In genomic region chr10:13346280-13346819, GRCh38 we compare ENCODE assay signal across 8 cellular contexts. TPM values are rescaled to one million over a fixed set of nuclear protein-coding genes. Genes with fewer than 3 reads are reported as not detected.
DNase-seq lines count a peak whose midpoint lies in the region; ATAC-seq and TF ChIP-seq lines count a peak whose summit lies in the region.

No MANE protein-coding gene starts in this region.

- ATAC-seq in heart left ventricle (no peak), Right ventricle myocardium superior (ENCODE audit: poor library complexity) (no peak), HG03520 (IDR thresholded peaks at IDR 0.05; ENCODE audit: unreplicated experiment) (no peak)
- no peak for ATAC-seq in activated T-helper 17 cell treated with anti-CD3 and anti-CD28 coated beads, Interleukin-2, amount 50 U/mL, for 72 hours (replicated peaks)

- intact Hi-C loops in heart left ventricle (cut with DNase I) (loop anchor here in 7 of 10 donors (2.0 to 5.0 kb wide), 4 partner anchors 44 to 184 kb away; partner anchors contain the start of genes PHYH (in 4 of the 7) and MCM10 (in 1 of the 7)), Right ventricle myocardium superior (cut with DNase I) (loop anchor here (5.0 kb wide), 1 partner anchor 44 kb away; the partner anchor contains the start of gene PHYH)

- no peaks in the 10 kb centered on the region for H3K27me3 Mint-ChIP-seq in activated T-helper 17 cell treated with anti-CD3 and anti-CD28 coated beads, Interleukin-2, amount 50 U/mL, for 72 hours

- H3K4me3 Mint-ChIP-seq in activated T-helper 17 cell treated with anti-CD3 and anti-CD28 coated beads, Interleukin-2, amount 50 U/mL, for 72 hours = peak overlapping the region; percentile 85

- TF ChIP-seq POLR2A in heart left ventricle (IDR thresholded peaks at IDR 0.05) = no peak

- H3K36me3 Mint-ChIP-seq in activated T-helper 17 cell treated with anti-CD3 and anti-CD28 coated beads, Interleukin-2, amount 50 U/mL, for 72 hours (ENCODE audit: low read depth) = peaks cover 26% of the 10 kb centered on the region

- peak overlapping the region; percentile 86 for H3K27ac Mint-ChIP-seq in activated T-helper 17 cell treated with anti-CD3 and anti-CD28 coated beads, Interleukin-2, amount 50 U/mL, for 72 hours

- H3K4me3 ChIP-seq in heart left ventricle = peak overlapping the region; percentile 62 to 92 (median 88)
- H3K4me3 ChIP-seq in iPS DF 6.9 (ENCODE audit: low read length) = peak overlapping the region; percentile 55; the same call in 1 of the 2 replicates
- H3K4me3 ChIP-seq in skeletal muscle tissue (ENCODE audit: low read length in 3 of 3) = peak overlapping the region; percentile 76 to 83 (median 77)

- H3K9ac ChIP-seq in skeletal muscle tissue (ENCODE audit: low read depth in 1 of 3, low read length in 3 of 3) = peak overlapping the region; percentile 81 to 88 (median 84)

- peaks cover 0 to 3% (median 0%) of the 10 kb centered on the region in 9 donors for H3K27me3 ChIP-seq in heart left ventricle
- no peaks in the 10 kb centered on the region for H3K27me3 ChIP-seq in iPS DF 6.9 (ENCODE audit: control insufficient read depth, insufficient read depth, low read length)
- peaks cover 0 to 4% (median 3%) of the 10 kb centered on the region in 3 donors for H3K27me3 ChIP-seq in skeletal muscle tissue (ENCODE audit: control insufficient read depth in 3 of 3, insufficient read depth in 3 of 3, low read length in 3 of 3)

- DNase-seq in heart left ventricle (peak in 2 of 5 donors; percentile 18 to 34), Right ventricle myocardium superior (no peak), iPS DF 6.9 (ENCODE audit: low read depth, low spot score) (no peak), NCI-H82 (lab: John Stamatoyannopoulos, UW) (no peak), Ammon's horn (ENCODE audit: low spot score) (no peak)

- H3K36me3 ChIP-seq in heart left ventricle (peaks cover 0 to 8% (median 5%) of the 10 kb centered on the region in 9 donors), iPS DF 6.9 (ENCODE audit: control insufficient read depth, insufficient read depth, low read length) (0 out of 2 replicates have a peak, but pooled peaks cover 3% of the 10 kb centered on the region), skeletal muscle tissue (ENCODE audit: control insufficient read depth in 3 of 3, insufficient read depth in 3 of 3, low read length in 3 of 3) (peaks cover 0 to 4% (median 0%) of the 10 kb centered on the region in 3 donors)

- TF ChIP-seq CTCF in heart left ventricle (IDR thresholded peaks at IDR 0.05) = no peak

- peaks cover 17% of the 10 kb centered on the region for H3K4me1 Mint-ChIP-seq in activated T-helper 17 cell treated with anti-CD3 and anti-CD28 coated beads, Interleukin-2, amount 50 U/mL, for 72 hours

- H3K4me1 ChIP-seq in heart left ventricle = peaks cover 0 to 41% (median 22%) of the 10 kb centered on the region in 12 donors
- H3K4me1 ChIP-seq in iPS DF 6.9 (ENCODE audit: control insufficient read depth, insufficient read depth, low read length) = peaks cover 3% of the 10 kb centered on the region
- peaks cover 12 to 31% (median 29%) of the 10 kb centered on the region in 3 donors for H3K4me1 ChIP-seq in skeletal muscle tissue (ENCODE audit: control insufficient read depth in 3 of 3, insufficient read depth in 3 of 3, low read length in 3 of 3)

- H3K9me3 Mint-ChIP-seq in activated T-helper 17 cell treated with anti-CD3 and anti-CD28 coated beads, Interleukin-2, amount 50 U/mL, for 72 hours = no peaks in the 10 kb centered on the region

- WGBS in heart left ventricle, 4 donors = 5 to 11% (median 7%) methylated on average over 17 of the region's 17 CpGs
- no CpG with 5 or more reads among the region's 17 CpGs for WGBS in iPS DF 6.9 (ENCODE audit: insufficient coverage, insufficient read length)

- no peaks in the 10 kb centered on the region for H3K9me3 ChIP-seq in heart left ventricle
- H3K9me3 ChIP-seq in iPS DF 6.9 (ENCODE audit: control insufficient read depth, insufficient read depth, low read length) = no peaks in the 10 kb centered on the region
- no peaks in the 10 kb centered on the region for H3K9me3 ChIP-seq in skeletal muscle tissue (ENCODE audit: control insufficient read depth in 3 of 3, low read length in 3 of 3)

- peak overlapping the region; percentile 92 to 98 (median 95) for H3K27ac ChIP-seq in heart left ventricle
- H3K27ac ChIP-seq in iPS DF 6.9 (ENCODE audit: low read length) = no peak overlapping the region
- peak overlapping the region; percentile 91 for H3K27ac ChIP-seq in skeletal muscle tissue (ENCODE audit: low read depth, low read length)

RNA-seq across cellular contexts. Expression of gene SEPHS1, which starts 1.7 kb away (rescaled TPM):
- 10 to 100 TPM; 27.5 to 36.7 (median 31.1) TPM for total RNA-seq in heart left ventricle
- 10 to 100 TPM; 14.6 to 32.8 TPM for polyA plus RNA-seq in heart left ventricle
- total RNA-seq in Right ventricle myocardium superior = 27.8 TPM
- total RNA-seq in activated T-helper 17 cell treated with anti-CD3 and anti-CD28 coated beads, Interleukin-2, amount 50 U/mL, for 72 hours = 10 to 100 TPM; 40.4 to 73.7 TPM
- 25.1 TPM for total RNA-seq in skeletal muscle tissue

RNA-seq across cellular contexts. Expression of gene PHYH, which starts 46.5 kb away (rescaled TPM):
- total RNA-seq in heart left ventricle (100 to 1,000 TPM in 7 of 9 donors, 10 to 100 TPM in 2; 70.9 to 181 (median 157) TPM), Right ventricle myocardium superior (181 TPM), skeletal muscle tissue (37.1 TPM)
- 100 to 1,000 TPM in 1 of 2 donors, 10 to 100 TPM in 1; 58.1 to 124 TPM for polyA plus RNA-seq in heart left ventricle
- total RNA-seq in activated T-helper 17 cell treated with anti-CD3 and anti-CD28 coated beads, Interleukin-2, amount 50 U/mL, for 72 hours = 1 to 10 TPM; 8.2 to 9.2 TPM
